ENCODE assay signal across 29 cellular contexts in the genomic region with DNA sequence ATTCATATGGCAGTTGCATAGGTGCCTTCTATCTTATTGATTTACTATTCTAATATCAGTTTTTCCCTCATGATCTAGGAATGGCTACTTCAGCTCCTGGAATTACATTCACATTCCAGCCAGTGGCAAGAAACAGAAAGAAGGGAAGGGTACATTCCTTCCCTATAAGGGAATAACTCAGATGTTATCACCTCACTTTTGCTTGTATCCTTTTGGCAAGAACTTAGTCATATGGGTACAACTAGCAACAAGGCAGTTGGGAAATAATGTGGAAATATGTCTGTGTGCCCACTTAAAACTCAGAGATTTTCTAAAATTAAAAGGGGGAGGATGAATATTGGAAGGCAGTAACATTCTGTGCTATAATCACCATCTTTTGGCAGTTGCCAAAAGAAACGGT.
DNase-seq lines count a peak whose midpoint lies in the region; ATAC-seq and TF ChIP-seq lines count a peak whose summit lies in the region.
"Had no signal": no experiment of that assay in that cellular context is flagged by ENCODE, and none has a peak within 500 bp of the region (broad histone marks: within the 10 kb centered on the region; RNA-seq: fewer than 3 reads in every experiment).

No MANE protein-coding gene starts in this region.

- no TSS peak for BruUV-seq in mammary epithelial cell (replicated peaks; lab: Mats Ljungman, UMichigan)

- H3K79me2 ChIP-seq in mammary epithelial cell (ENCODE audit: insufficient read depth, low read length), result no peaks in the 10 kb centered on the region

- H3K4me2 ChIP-seq in mammary epithelial cell (ENCODE audit: insufficient read depth, low read depth, low read length), result no peak overlapping the region
- H3K4me2 ChIP-seq: KMS-11 had no signal

- no peaks in the 10 kb centered on the region for H3K9me3 ChIP-seq in mammary epithelial cell (replicated peaks; ENCODE audit: insufficient read depth, low read length)
- H3K9me3 ChIP-seq: ascending aorta, gastroesophageal sphincter, left ventricle myocardium inferior, ovary, thoracic aorta had no signal

- CTCF ChIA-PET in mammary epithelial cell (lab: Charles Lee; ENCODE audit: low non-redundant PET), result no interaction called here
- CTCF ChIA-PET in activated CD8-positive, alpha-beta T cell treated with anti-CD3 and anti-CD28 coated beads, Interleukin-2, amount 10 ng/mL, durations not matched to agents 7 days and 5 days (lab: Charles Lee), result no interaction called here

- no peak for TF ChIP-seq RAD21 in Ishikawa (IDR thresholded peaks at IDR 0.05; ENCODE audit: low read depth)

- POLR2A ChIA-PET in activated CD8-positive, alpha-beta T cell treated with anti-CD3 and anti-CD28 coated beads, Interleukin-2, amount 10 ng/mL, durations not matched to agents 7 days and 5 days (lab: Charles Lee), result no interaction called here

- dilution Hi-C loops in mammary epithelial cell (cut with HindIII; ENCODE audit: low sequenced_read_pairs), result no loop called here

- no peak overlapping the region for H3K9ac ChIP-seq in mammary epithelial cell (ENCODE audit: insufficient read depth, low read length)
- H3K9ac ChIP-seq: KMS-11 had no signal

- H3K4me3 ChIP-seq in mammary epithelial cell (replicated peaks in 1 of 3; ENCODE audit: insufficient read depth in 1 of 3, low read depth in 2 of 3, low read length in 3 of 3), result no peak overlapping the region
- H3K4me3 ChIP-seq: ascending aorta, gastroesophageal sphincter, left ventricle myocardium inferior, ovary, thoracic aorta had no signal

- intact Hi-C loops in mammary epithelial cell (cut with micrococcal nuclease), result no loop called here

- H2AFZ ChIP-seq in mammary epithelial cell (ENCODE audit: low read depth, low read length), result no peak overlapping the region

- no peak overlapping the region for H3K27ac Mint-ChIP-seq in activated CD8-positive, alpha-beta T cell treated with anti-CD3 and anti-CD28 coated beads, Interleukin-2, amount 10 ng/mL, durations not matched to agents 7 days and 5 days
- H3K27ac Mint-ChIP-seq: activated naive CD4-positive, alpha-beta T cell treated with anti-CD3 and anti-CD28 coated beads, Interleukin-2, amount 50 U/mL, for 24 hours; activated T-helper 17 cell treated with anti-CD3 and anti-CD28 coated beads, Interleukin-2, amount 50 U/mL, for 72 hours; nephron had no signal

- no peaks in the 10 kb centered on the region for H3K9me3 Mint-ChIP-seq in activated CD8-positive, alpha-beta T cell treated with anti-CD3 and anti-CD28 coated beads, Interleukin-2, amount 10 ng/mL, durations not matched to agents 7 days and 5 days (ENCODE audit: insufficient read depth)
- H3K9me3 Mint-ChIP-seq: activated naive CD4-positive, alpha-beta T cell treated with anti-CD3 and anti-CD28 coated beads, Interleukin-2, amount 50 U/mL, for 24 hours; activated T-helper 17 cell treated with anti-CD3 and anti-CD28 coated beads, Interleukin-2, amount 50 U/mL, for 72 hours; nephron had no signal

- H3K4me1 ChIP-seq in mammary epithelial cell (ENCODE audit: insufficient read depth, low read length), result no peaks in the 10 kb centered on the region

- no peaks in the 10 kb centered on the region for H3K36me3 Mint-ChIP-seq in activated CD8-positive, alpha-beta T cell treated with anti-CD3 and anti-CD28 coated beads, Interleukin-2, amount 10 ng/mL, durations not matched to agents 7 days and 5 days (ENCODE audit: low read depth)
- H3K36me3 Mint-ChIP-seq: activated naive CD4-positive, alpha-beta T cell treated with anti-CD3 and anti-CD28 coated beads, Interleukin-2, amount 50 U/mL, for 24 hours had no signal

- DNase-seq in AG20443 (ENCODE audit: low spot score), result peak; percentile 13
- DNase-seq in mammary epithelial cell, result peak; percentile 3
- peak; percentile 13 for DNase-seq in hepatic stellate cell (ENCODE audit: low spot score)
- DNase-seq in DMS79 (lab: John Stamatoyannopoulos, UW), result no peak
- no peak for DNase-seq in activated CD8-positive, alpha-beta T cell treated with anti-CD3 and anti-CD28 coated beads, Interleukin-2, amount 10 ng/mL, durations not matched to agents 7 days and 5 days
- DNase-seq in NCI-H345 treated with DMSO at 0.1 percent for 48 hours (lab: John Stamatoyannopoulos, UW; ENCODE audit: unreplicated experiment), result no peak
- DNase-seq: activated CD4-positive, alpha-beta T cell treated with anti-CD3 and anti-CD28 coated beads, Interleukin-2, amount 50 U/mL, for 1 hour; activated CD8-positive, alpha-beta memory T cell treated with anti-CD3 and anti-CD28 coated beads, Interleukin-2, amount 50 U/mL, for 48 hours; hypothalamus; left ventricle myocardium inferior; midbrain; NCI-H1092 treated with DMSO at 0.1 percent for 48 hours; NCI-H2029; NCI-H345; NCI-H774; ovary; stimulated activated CD4-positive, alpha-beta T cell treated with anti-CD3 and anti-CD28 coated beads, Interleukin-4, amount 100 ng/mL, for 4 hours; stimulated activated naive CD4-positive, alpha-beta T cell treated with Interleukin-2 at 50 U/mL for 16 hours had no signal

- no peak for TF ChIP-seq CTCF in mammary epithelial cell (conservative IDR thresholded peaks at IDR 0.05 in 1 of 2, IDR thresholded peaks at IDR 0.05 in 1 of 2; ENCODE audit: extremely low read depth in 1 of 2, insufficient read depth in 1 of 2, low read depth in 1 of 2, low read length in 2 of 2)

- in situ Hi-C loops in mammary epithelial cell (cut with MboI; ENCODE audit: low sequenced_read_pairs in 2 of 2), result no loop called here

- TF ChIP-seq EP300 in Ishikawa (IDR thresholded peaks at IDR 0.05; ENCODE audit: borderline replicate concordance), result no peak

- 0% methylated on average over 1 of the region's 1 CpG for WGBS in mammary epithelial cell (ENCODE audit: low coverage, missing lambda C conversion rate)

- no peaks in the 10 kb centered on the region for H3K4me1 Mint-ChIP-seq in activated CD8-positive, alpha-beta T cell treated with anti-CD3 and anti-CD28 coated beads, Interleukin-2, amount 10 ng/mL, durations not matched to agents 7 days and 5 days (ENCODE audit: low read depth)
- H3K4me1 Mint-ChIP-seq: activated naive CD4-positive, alpha-beta T cell treated with anti-CD3 and anti-CD28 coated beads, Interleukin-2, amount 50 U/mL, for 24 hours; activated T-helper 17 cell treated with anti-CD3 and anti-CD28 coated beads, Interleukin-2, amount 50 U/mL, for 72 hours had no signal

- H4K20me1 ChIP-seq in mammary epithelial cell (ENCODE audit: insufficient read depth, low read length), result no peaks in the 10 kb centered on the region

- H3K4me3 Mint-ChIP-seq in activated CD8-positive, alpha-beta T cell treated with anti-CD3 and anti-CD28 coated beads, Interleukin-2, amount 10 ng/mL, durations not matched to agents 7 days and 5 days, result no peak overlapping the region
- H3K4me3 Mint-ChIP-seq: activated naive CD4-positive, alpha-beta T cell treated with anti-CD3 and anti-CD28 coated beads, Interleukin-2, amount 50 U/mL, for 24 hours; activated T-helper 17 cell treated with anti-CD3 and anti-CD28 coated beads, Interleukin-2, amount 50 U/mL, for 72 hours; nephron had no signal

- ATAC-seq in activated CD8-positive, alpha-beta T cell treated with anti-CD3 and anti-CD28 coated beads, Interleukin-2, amount 10 ng/mL, durations not matched to agents 7 days and 5 days, result no peak
- ATAC-seq in GM19397 (IDR thresholded peaks at IDR 0.05; ENCODE audit: unreplicated experiment), result no peak
- ATAC-seq: activated T-helper 17 cell treated with anti-CD3 and anti-CD28 coated beads, Interleukin-2, amount 50 U/mL, for 72 hours; gastroesophageal sphincter had no signal

- H3K27me3 Mint-ChIP-seq in activated CD8-positive, alpha-beta T cell treated with anti-CD3 and anti-CD28 coated beads, Interleukin-2, amount 10 ng/mL, durations not matched to agents 7 days and 5 days (ENCODE audit: low read depth), result no peaks in the 10 kb centered on the region

- no peaks in the 10 kb centered on the region for H3K27me3 ChIP-seq in mammary epithelial cell (ENCODE audit: insufficient read depth, low read length)
- H3K27me3 ChIP-seq: ascending aorta, gastroesophageal sphincter, ovary had no signal

- no peak overlapping the region for H3K27ac ChIP-seq in mammary epithelial cell (ENCODE audit: insufficient read depth, low read depth, low read length)
- H3K27ac ChIP-seq: C4-2B, gastroesophageal sphincter, KMS-11, left ventricle myocardium inferior, ovary, RWPE1, thoracic aorta had no signal

- H3K36me3 ChIP-seq in mammary epithelial cell (ENCODE audit: insufficient read depth, low read length), result no peaks in the 10 kb centered on the region
- H3K36me3 ChIP-seq: ovary had no signal

TF ChIP-seq in Ishikawa, 13 proteins besides CTCF, POLR2A, EP300 and RAD21:
- TF ChIP-seq TAF1 (IDR thresholded peaks at IDR 0.05; ENCODE audit: low read depth) (no peak), TEAD4 (IDR thresholded peaks at IDR 0.05) (0 out of 2 replicates have a peak, but pooled peaks have one; percentile 6)
TF ChIP-seq in Ishikawa: peak in this region for 1.

Comparison
In these comparisons a context has a peak if more than half of its experiments do, and no peak if none do; other contexts are left out.
1. DNase-seq: peak in AG20443 (single experiment), mammary epithelial cell (single experiment) and hepatic stellate cell (single experiment); none in DMS79 (single experiment), activated CD8-positive, alpha-beta T cell treated with anti-CD3 and anti-CD28 coated beads, Interleukin-2, amount 10 ng/mL, durations not matched to agents 7 days and 5 days (single experiment) and NCI-H345 treated with DMSO at 0.1 percent for 48 hours (single experiment).